9 cellular contexts compared by ENCODE assay signal in the genomic region with DNA sequence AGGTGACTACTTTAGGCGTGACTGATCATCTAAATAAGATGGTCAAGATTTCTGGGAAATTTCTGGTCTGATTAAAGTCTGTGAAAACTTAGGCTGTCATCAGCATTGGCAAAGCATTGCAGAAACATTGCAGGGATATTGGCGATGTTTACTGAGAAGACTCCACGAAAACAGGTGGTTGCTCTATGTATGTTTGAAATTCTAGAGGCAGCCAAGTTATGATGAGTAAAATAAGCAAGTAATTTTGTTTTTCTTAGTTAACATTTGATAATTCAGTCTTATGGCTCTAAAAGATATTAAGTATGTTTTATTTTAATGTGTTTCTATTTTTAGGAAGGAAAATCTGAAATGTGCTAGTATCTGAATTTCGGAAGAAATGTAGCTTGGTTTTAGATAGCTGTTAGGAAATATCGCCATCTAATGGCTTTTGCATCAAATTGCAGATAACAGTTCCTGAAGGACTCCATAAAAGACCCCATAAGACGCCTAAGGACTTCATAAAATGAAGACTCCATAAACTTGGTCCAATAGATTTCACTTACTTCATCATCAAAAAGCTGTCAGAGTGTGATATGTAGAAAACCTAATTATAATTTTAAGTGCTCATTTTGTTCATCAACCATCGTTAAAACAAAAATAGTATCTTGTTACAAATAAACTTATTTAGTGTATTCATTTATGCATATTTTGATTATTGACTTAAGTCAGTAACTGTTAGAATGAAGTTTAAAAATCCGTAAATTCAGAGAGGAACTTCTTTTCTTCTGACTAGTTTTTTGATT.
DNase-seq lines count a peak whose midpoint lies in the region; ATAC-seq and TF ChIP-seq lines count a peak whose summit lies in the region.
"Had no signal": no experiment of that assay in that cellular context is flagged by ENCODE, and none has a peak within 500 bp of the region (broad histone marks: within the 10 kb centered on the region; RNA-seq: fewer than 3 reads in every experiment).

No MANE protein-coding gene starts in this region.

- H3K27me3 ChIP-seq in PC-3 (ENCODE audit: low read length) (peaks cover 17% of the 10 kb centered on the region), thoracic aorta (replicated peaks; ENCODE audit: insufficient read depth) (no peaks in the 10 kb centered on the region)

- no peak overlapping the region for H2AFZ ChIP-seq in PC-3 (ENCODE audit: low read length)

- no peaks in the 10 kb centered on the region for H4K20me1 ChIP-seq in PC-3 (ENCODE audit: low read length)

- H3K36me3 Mint-ChIP-seq in CD14-positive monocyte, result no peaks in the 10 kb centered on the region

- CTCF ChIA-PET in PC-3 (lab: Charles Lee), result interaction anchor here (0.6 to 1.0 kb wide), 5 partner anchors 633 to 784 kb away, joined by 3 to 6 read pairs (median 3); no protein-coding TSS in a partner anchor

- H3K4me3 Mint-ChIP-seq in CD14-positive monocyte, result no peak overlapping the region

- intact Hi-C loops in CD14-positive monocyte (cut with micrococcal nuclease), result loop anchor here in 1 of 2 donors (10.0 kb wide), 1 partner anchor 1282 kb away; no protein-coding TSS in a partner anchor
- intact Hi-C loops in PC-3 (cut with micrococcal nuclease), result loop anchor here (1.0 to 10.0 kb wide), 3 partner anchors 522 to 777 kb away; no protein-coding TSS in a partner anchor

- no peak overlapping the region for H3K9ac ChIP-seq in PC-3 (ENCODE audit: low read length)

- H3K27me3 Mint-ChIP-seq in CD14-positive monocyte (ENCODE audit: low read depth in 3 of 3), result peaks cover 0 to 2% (median 1%) of the 10 kb centered on the region in 3 donors

- no peak overlapping the region for H3K4me2 ChIP-seq in PC-3 (ENCODE audit: low read length)

- H3K9me3 Mint-ChIP-seq in CD14-positive monocyte, result no peaks in the 10 kb centered on the region

- no peaks in the 10 kb centered on the region for H3F3A ChIP-seq in PC-3 (ENCODE audit: low read length, unreplicated experiment)

- H3K36me3 ChIP-seq in PC-3 (ENCODE audit: low read depth, low read length), result no peaks in the 10 kb centered on the region
- H3K36me3 ChIP-seq in thoracic aorta, result no peaks in the 10 kb centered on the region

- POLR2A ChIA-PET in PC-3 (lab: Charles Lee; ENCODE audit: unreplicated experiment), result no interaction called here

- H3K27ac ChIP-seq in PC-3 (ENCODE audit: low read length) (no peak overlapping the region), thoracic aorta (peak overlapping the region in 1 of 2 donors; percentile 43)

- no peaks in the 10 kb centered on the region for H3K9me2 ChIP-seq in PC-3 (replicated peaks; ENCODE audit: low read length)

- TF ChIP-seq CTCF in CD14-positive monocyte (IDR thresholded peaks at IDR 0.05) (peak; percentile 49), PC-3 (conservative IDR thresholded peaks at IDR 0.05; ENCODE audit: low read depth, low read length) (peak; percentile 66), fibroblast of the aortic adventitia (IDR thresholded peaks at IDR 0.05; ENCODE audit: insufficient read depth, low read length) (peak; percentile 32), thoracic aorta (IDR thresholded peaks at IDR 0.05) (peak; percentile 61)

- H3K4me1 ChIP-seq in PC-3 (ENCODE audit: insufficient read depth, low read length), result no peaks in the 10 kb centered on the region
- peaks cover 3 to 24% of the 10 kb centered on the region in 2 donors for H3K4me1 ChIP-seq in thoracic aorta (ENCODE audit: control insufficient read depth in 1 of 2, low read depth in 2 of 2)

- H3K4me1 Mint-ChIP-seq in CD14-positive monocyte, result peaks cover 2% of the 10 kb centered on the region

- H3K9me3 ChIP-seq in PC-3 (ENCODE audit: low read length) (no peaks in the 10 kb centered on the region), thoracic aorta (no peaks in the 10 kb centered on the region)

- ATAC-seq in PC-3 (no peak), thoracic aorta (ENCODE audit: insufficient number of reproducible peaks, low FRiP score, low read depth) (no peak)

- no peak overlapping the region for H3K27ac Mint-ChIP-seq in CD14-positive monocyte

- H3K79me2 ChIP-seq in PC-3 (ENCODE audit: low read length), result no peaks in the 10 kb centered on the region

- H3K4me3 ChIP-seq in PC-3 (ENCODE audit: low read length) (no peak overlapping the region), fibroblast of the aortic adventitia (ENCODE audit: low read depth, low read length) (no peak overlapping the region), thoracic aorta (no peak overlapping the region)
- H3K4me3 ChIP-seq: lung had no signal

- BruUV-seq in PC-3 (replicated peaks; lab: Mats Ljungman, UMichigan), result no TSS peak

- no peak for DNase-seq in CD14-positive monocyte (ENCODE audit: low spot score)
- peak; percentile 31 for DNase-seq in H4 (ENCODE audit: low spot score)
- DNase-seq in PC-3, result peak; percentile 25
- DNase-seq in fibroblast of the aortic adventitia (ENCODE audit: low read depth), result peak; percentile 25
- DNase-seq in thoracic aorta (ENCODE audit: low spot score), result no peak
- DNase-seq in DMS153 treated with DMSO at 0.1 percent for 48 hours (lab: John Stamatoyannopoulos, UW; ENCODE audit: unreplicated experiment), result no peak
- DNase-seq in NCI-H226, result no peak
- no peak for DNase-seq in NCI-H774 (lab: John Stamatoyannopoulos, UW)

Comparison
In these comparisons a context has a peak if more than half of its experiments do, and no peak if none do; other contexts are left out.
1. DNase-seq: peak in H4 (single experiment), PC-3 (single experiment) and fibroblast of the aortic adventitia (single experiment); none in CD14-positive monocyte (single experiment), thoracic aorta (single experiment), DMS153 treated with DMSO at 0.1 percent for 48 hours (single experiment), NCI-H226 (single experiment) and NCI-H774 (single experiment).
2. Peak in every context shown above with its lines, with median percentiles within 50 percentile points of each other: CTCF ChIP-seq.